Comparison of ENCODE assay signal across 8 cellular contexts in genomic region chr7:16753102-16753931, GRCh38. TPM values are rescaled to one million over a fixed set of nuclear protein-coding genes. Genes with fewer than 3 reads are reported as not detected.
DNase-seq lines count a peak whose midpoint lies in the region; ATAC-seq, FAIRE-seq and TF ChIP-seq lines count a peak whose summit lies in the region.

Gene TSPAN13 (plus strand): TSS chr7:16753755. CDS start chr7:16753968, 213 bp downstream.

- intact Hi-C loops in stomach (cut with DNase I; ENCODE audit: low total_unique reads): no loop called here

- peak; percentile 95 for ATAC-seq in GM21526 (IDR thresholded peaks at IDR 0.05; ENCODE audit: low FRiP score, unreplicated experiment)
- ATAC-seq in foreskin keratinocyte: peak; percentile 98

- peaks cover 7% of the 10 kb centered on the region for H3K4me1 ChIP-seq in foreskin keratinocyte
- peaks cover 0 to 30% (median 13%) of the 10 kb centered on the region in 4 donors for H3K4me1 ChIP-seq in stomach

- peak within 1 kb of the TSS; percentile 56 for H3K27ac ChIP-seq in foreskin keratinocyte
- H3K27ac ChIP-seq in stomach: peak within 1 kb of the TSS; percentile 78 to 90 (median 83)

- peak within 1 kb of the TSS; percentile 87 to 92 (median 90) for H3K4me3 Mint-ChIP-seq in nephron

- H3K27me3 Mint-ChIP-seq in nephron (ENCODE audit: low read depth): peaks cover 49% of the 10 kb centered on the region

- FAIRE-seq in RCC 7860 (lab: Jason Lieb, UNC): peak; percentile 67

- TF ChIP-seq POLR2A in stomach (IDR thresholded peaks at IDR 0.05): no peak

- no peaks in the 10 kb centered on the region for H3K36me3 Mint-ChIP-seq in nephron (ENCODE audit: low read depth)

- peak within 1 kb of the TSS; percentile 59 to 93 (median 68) for H3K4me3 ChIP-seq in stomach

- peaks cover 28% of the 10 kb centered on the region for H3K4me1 Mint-ChIP-seq in nephron

- TF ChIP-seq EP300 in stomach (IDR thresholded peaks at IDR 0.05): no peak

- no peaks in the 10 kb centered on the region for H3K36me3 ChIP-seq in stomach

- peak; percentile 69 for DNase-seq in CD1c-positive myeloid dendritic cell (ENCODE audit: extremely low spot score)
- DNase-seq in LoVo (ENCODE audit: low spot score): peak; percentile 98
- DNase-seq in RCC 7860 (ENCODE audit: low spot score): peak; percentile 81
- DNase-seq in activated naive CD4-positive, alpha-beta T cell treated with Interleukin-2 at 50 U/mL for 16 hours: peak; percentile 49
- DNase-seq in foreskin keratinocyte: peak; percentile 90 to 96
- DNase-seq in stomach: peak; percentile 94

- H3K27ac Mint-ChIP-seq in nephron: peak within 1 kb of the TSS; percentile 24 to 65 (median 31)

- TF ChIP-seq CTCF in foreskin keratinocyte (conservative IDR thresholded peaks at IDR 0.05): no peak
- no peak for TF ChIP-seq CTCF in nephron (IDR thresholded peaks at IDR 0.05; ENCODE audit: unreplicated experiment in 3 of 3)
- no peak for TF ChIP-seq CTCF in stomach (IDR thresholded peaks at IDR 0.05)

- WGBS in stomach, 5 donors: 3 to 8% (median 4%) methylated on average over 18 to 48 of the region's 48 CpGs

- H3K9me3 Mint-ChIP-seq in nephron: no peaks in the 10 kb centered on the region

- H3K27me3 ChIP-seq in foreskin keratinocyte (no peaks in the 10 kb centered on the region), stomach (peaks cover 0 to 5% (median 0%) of the 10 kb centered on the region in 3 donors)

- H3K9me3 ChIP-seq in stomach: no peaks in the 10 kb centered on the region

RNA-seq across cellular contexts. Expression of gene TSPAN13, which starts in this region (rescaled TPM):
- total RNA-seq in foreskin keratinocyte (22.5 and 35.7 TPM in 2 replicates), stomach (10 to 100 TPM in 4 of 5 donors, 1 to 10 TPM in 1; 3.6 to 74.5 (median 50.0) TPM)
- polyA plus RNA-seq in foreskin keratinocyte (16.9 and 25.7 TPM in 2 replicates), stomach (10 to 100 TPM; 27.5 to 41.5 (median 29.4) TPM)

Comparison
In these comparisons a context has a peak if more than half of its experiments do, and no peak if none do; other contexts are left out.
1. Peak in every context shown above with its lines: DNase-seq, ATAC-seq, H3K4me3 ChIP-seq and H3K27ac ChIP-seq.